ENCODE assay signal across 13 cellular contexts in the genomic region with DNA sequence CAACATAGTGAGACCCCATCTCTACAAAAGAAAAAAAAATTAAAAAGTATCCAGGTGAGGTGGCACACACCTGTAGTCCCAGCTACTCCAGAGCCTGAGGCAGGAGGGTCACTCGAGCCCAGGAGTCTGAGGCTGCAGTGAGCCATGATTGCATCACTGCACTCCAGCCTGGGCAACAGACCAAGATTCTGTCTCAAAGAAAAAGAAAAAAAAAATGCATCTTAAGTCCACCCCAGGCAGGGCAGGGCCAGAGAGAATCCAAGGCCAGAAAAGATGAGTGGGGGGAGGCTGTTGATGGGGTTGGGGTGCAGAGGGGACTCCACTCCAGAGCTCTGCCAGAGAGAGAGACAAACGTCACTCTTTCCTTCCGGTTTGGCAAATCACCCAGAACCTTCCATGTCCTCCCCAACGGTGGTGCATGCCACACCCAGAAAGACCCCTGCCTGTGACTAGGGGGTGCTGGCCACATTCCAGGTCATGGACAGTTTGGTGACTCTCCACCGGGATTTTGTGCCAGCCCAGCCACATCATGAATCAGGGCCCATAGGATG. TPM values are rescaled to one million over a fixed set of nuclear protein-coding genes. Genes with fewer than 3 reads are reported as not detected.
A peak's percentile ranks its signal among the peaks of the same experiment; 100 is the strongest.
DNase-seq lines count a peak whose midpoint lies in the region; ATAC-seq and TF ChIP-seq lines count a peak whose summit lies in the region.
"Had no signal": no experiment of that assay in that cellular context is flagged by ENCODE, and none has a peak within 500 bp of the region (broad histone marks: within the 10 kb centered on the region; RNA-seq: fewer than 3 reads in every experiment).

No MANE protein-coding gene starts in this region.

- H3K4me1 ChIP-seq in right cardiac atrium (ENCODE audit: control insufficient read depth, insufficient read depth, low read length) (no peaks in the 10 kb centered on the region), left lung (no peaks in the 10 kb centered on the region)

- H3K9me3 ChIP-seq in right cardiac atrium (ENCODE audit: control insufficient read depth, low read length) (no peaks in the 10 kb centered on the region), left lung (no peaks in the 10 kb centered on the region)

- intact Hi-C loops in right cardiac atrium (cut with DNase I), result no loop called here
- intact Hi-C loops in Right ventricle myocardium inferior (cut with DNase I), result no loop called here
- intact Hi-C loops in left lung (cut with DNase I), result no loop called here

- TF ChIP-seq CTCF in left lung (IDR thresholded peaks at IDR 0.05), result no peak

- DNase-seq in right cardiac atrium (peak in 2 of 3 donors; percentile 52 to 81), Right ventricle myocardium inferior (ENCODE audit: missing footprints) (no peak), astrocyte of the hippocampus (ENCODE audit: low read depth, low spot score) (peak; percentile 75), left lung (peak in 1 of 2 donors; percentile 83), NCI-H345 treated with DMSO at 0.1 percent for 48 hours (lab: John Stamatoyannopoulos, UW; ENCODE audit: unreplicated experiment) (no peak)
- no peak for DNase-seq in NK-92 treated with Interleukin-12 subunit alpha and Interleukin-12 subunit beta, amount 100 ng/mL, for 24 hours (lab: John Stamatoyannopoulos, UW)
- DNase-seq: activated CD8-positive, alpha-beta memory T cell treated with anti-CD3 and anti-CD28 coated beads, Interleukin-2, amount 50 U/mL, for 4 hours; effector memory CD8-positive, alpha-beta T cell; Karpas-422; natural killer cell had no signal

- peak; percentile 58 to 70 for ATAC-seq in right cardiac atrium
- ATAC-seq in Right ventricle myocardium inferior, result no peak
- ATAC-seq in left lung, result peak; percentile 93
- no peak for ATAC-seq in HG03521 (IDR thresholded peaks at IDR 0.05; ENCODE audit: unreplicated experiment)
- ATAC-seq in HG02981 (IDR thresholded peaks at IDR 0.05; ENCODE audit: unreplicated experiment), result no peak
- ATAC-seq: effector memory CD8-positive, alpha-beta T cell; natural killer cell had no signal

- H3K27me3 ChIP-seq in right cardiac atrium (ENCODE audit: control insufficient read depth, insufficient read depth), result no peaks in the 10 kb centered on the region
- no peaks in the 10 kb centered on the region for H3K27me3 ChIP-seq in left lung

- no peaks in the 10 kb centered on the region for H3K36me3 ChIP-seq in left lung

- no peak overlapping the region for H3K4me3 ChIP-seq in right cardiac atrium (ENCODE audit: low read length)
- peak overlapping the region in 1 of 2 donors; percentile 31 for H3K4me3 ChIP-seq in left lung

- H3K27ac ChIP-seq in right cardiac atrium (ENCODE audit: low read length), result no peak overlapping the region
- H3K27ac ChIP-seq in left lung, result peak overlapping the region; percentile 42 to 71

- WGBS in right cardiac atrium, result 17% methylated on average over 5 of the region's 5 CpGs

RNA-seq across cellular contexts. Expression of a gene that starts 0.4 kb away (rescaled TPM):
- total RNA-seq in right cardiac atrium (not detected), Right ventricle myocardium inferior (not detected), left lung (10 to 100 TPM; 25.2 to 31.4 TPM)
- not detected for polyA plus RNA-seq in right cardiac atrium
- total RNA-seq: natural killer cell had no signal
- polyA plus RNA-seq: CD14-positive monocyte had no signal

RNA-seq across cellular contexts. Expression of a gene that starts 11.3 kb away (rescaled TPM):
- total RNA-seq in right cardiac atrium (not detected), Right ventricle myocardium inferior (not detected), left lung (under 1 TPM; 0.32 to 0.73 TPM)
- polyA plus RNA-seq in right cardiac atrium, result not detected
- polyA plus RNA-seq: CD14-positive monocyte had no signal

RNA-seq across cellular contexts. Expression of a gene that starts 19.5 kb away (rescaled TPM):
- total RNA-seq in right cardiac atrium (not detected), Right ventricle myocardium inferior (not detected), left lung (not detected)
- not detected for polyA plus RNA-seq in right cardiac atrium
- polyA plus RNA-seq: CD14-positive monocyte had no signal

RNA-seq across cellular contexts. Expression of a gene that starts 46.0 kb away (rescaled TPM):
- 10 to 100 TPM; 31.6 to 57.1 (median 52.5) TPM for total RNA-seq in right cardiac atrium
- 31.7 TPM for polyA plus RNA-seq in right cardiac atrium
- 27.5 TPM for total RNA-seq in Right ventricle myocardium inferior
- 1 to 10 TPM; 1.5 to 1.6 TPM for total RNA-seq in left lung
- polyA plus RNA-seq: CD14-positive monocyte had no signal

RNA-seq across cellular contexts. Expression of a gene that starts 52.8 kb away (rescaled TPM):
- 100 to 1,000 TPM; 515 to 756 (median 624) TPM for total RNA-seq in right cardiac atrium
- 1,214 TPM for polyA plus RNA-seq in right cardiac atrium
- 571 TPM for total RNA-seq in Right ventricle myocardium inferior
- total RNA-seq in left lung, result 100 to 1,000 TPM; 163 to 190 TPM

Comparison
In these comparisons a context has a peak if more than half of its experiments do, and no peak if none do; other contexts are left out.
1. ATAC-seq: peak in right cardiac atrium (2 of 2) and left lung (single experiment); none in Right ventricle myocardium inferior (single experiment), HG03521 (single experiment) and HG02981 (single experiment).
2. DNase-seq: peak in right cardiac atrium (2 of 3) and astrocyte of the hippocampus (single experiment); none in Right ventricle myocardium inferior (single experiment), NCI-H345 treated with DMSO at 0.1 percent for 48 hours (single experiment) and NK-92 treated with Interleukin-12 subunit alpha and Interleukin-12 subunit beta, amount 100 ng/mL, for 24 hours (single experiment).
3. RNA of a gene that starts 0.4 kb away (total RNA-seq): 25.2 to 31.4 TPM in left lung; not detected in right cardiac atrium and not detected in Right ventricle myocardium inferior (single experiment); every median in the first group is over 10 times any median in the second.